ENCODE assay signal across 7 cellular contexts in genomic region chrX:44252688-44253572, GRCh38.
DNase-seq lines count a peak whose midpoint lies in the region; ATAC-seq and TF ChIP-seq lines count a peak whose summit lies in the region.
"Not testable (repeated sequence)": the region's sequence is repeated elsewhere in the genome, so short reads cannot be mapped to it uniquely, and the experiment has no call there.

No MANE protein-coding gene starts in this region.

- H3K27me3 ChIP-seq in brain microvascular endothelial cell (replicated peaks); kidney epithelial cell (ENCODE audit: control insufficient read depth, insufficient read depth, low read length): not testable (repeated sequence)

- H3K4me3 ChIP-seq in brain microvascular endothelial cell (ENCODE audit: low read depth, low read length); kidney epithelial cell (ENCODE audit: low read depth, low read length): not testable (repeated sequence)

- in situ Hi-C loops in brain microvascular endothelial cell (cut with HindIII; ENCODE audit: low pct_ligation_motif_present, low sequenced_read_pairs) = not testable (repeated sequence)

- peak; percentile 5 for DNase-seq in NCI-H510A (lab: John Stamatoyannopoulos, UW)
- peak; percentile 25 for DNase-seq in activated CD4-positive, alpha-beta T cell treated with anti-CD3 and anti-CD28 coated beads for 48 hours
- DNase-seq in brain microvascular endothelial cell = peak; percentile 36
- peak; percentile 4 for DNase-seq in kidney epithelial cell (ENCODE audit: low read depth)
- DNase-seq in stimulated activated CD4-positive, alpha-beta T cell treated with anti-CD3 and anti-CD28 coated beads, Interleukin-15, amount 100 ng/mL, for 1 hour (ENCODE audit: low read depth in 1 of 2, low spot score in 1 of 2) = peak; percentile 1 to 21

- TF ChIP-seq CTCF in brain microvascular endothelial cell (IDR thresholded peaks at IDR 0.05; ENCODE audit: low read depth, low read length, missing control alignments); kidney epithelial cell (IDR thresholded peaks at IDR 0.05; ENCODE audit: insufficient read depth, low read length, poor library complexity, severe bottlenecking): not testable (repeated sequence)

- H3K36me3 ChIP-seq in brain microvascular endothelial cell (replicated peaks); kidney epithelial cell (ENCODE audit: control insufficient read depth, insufficient read depth, low read length): not testable (repeated sequence)

- peak; percentile 87 for ATAC-seq in GM19023 (IDR thresholded peaks at IDR 0.05; ENCODE audit: unreplicated experiment)
- ATAC-seq in HG03064 (IDR thresholded peaks at IDR 0.05; ENCODE audit: low read depth, unreplicated experiment) = peak; percentile 87

- not testable (repeated sequence) for H3K27ac ChIP-seq in brain microvascular endothelial cell
